ENCODE assay signal across 14 cellular contexts in genomic region chr13:99357920-99358319, GRCh38. TPM values are rescaled to one million over a fixed set of nuclear protein-coding genes. Genes with fewer than 3 reads are reported as not detected.
A peak's percentile ranks its signal among the peaks of the same experiment; 100 is the strongest.
DNase-seq lines count a peak whose midpoint lies in the region; ATAC-seq lines count a peak whose summit lies in the region.
"Had no signal": no experiment of that assay in that cellular context is flagged by ENCODE, and none has a peak within 500 bp of the region (broad histone marks: within the 10 kb centered on the region; RNA-seq: fewer than 3 reads in every experiment).

No MANE protein-coding gene starts in this region.

- intact Hi-C loops in activated CD4-positive, alpha-beta T cell treated with anti-CD3 and anti-CD28 coated beads for 36 hours (cut with DNase I, micrococcal nuclease) = loop anchor here (1.0 to 10.0 kb wide), 22 partner anchors 8 to 1037 kb away; partner anchors contain the start of genes GPR183 (in 2 of the 2), STK24 (in 1 of the 2) and UBAC2 (in 1 of the 2)
- intact Hi-C loops in dendritic cell treated with granulocyte-macrophage colony-stimulating factor and Interleukin-4, amounts not matched to agents 40 ng/mL and 50 ng/mL, for 4 days (cut with micrococcal nuclease) = loop anchor here (5.0 kb wide), 1 partner anchor 36 kb away; no protein-coding TSS in a partner anchor

- CTCF ChIA-PET in activated CD4-positive, alpha-beta T cell treated with anti-CD3 and anti-CD28 coated beads for 36 hours (lab: Charles Lee) = interaction anchor here (0.5 to 2.6 kb wide), 12 partner anchors 13 to 88 kb away, joined by 3 to 17 read pairs (median 4); partner anchors contain the start of gene GPR183

- POLR2A ChIA-PET in activated CD4-positive, alpha-beta T cell treated with anti-CD3 and anti-CD28 coated beads for 36 hours (lab: Charles Lee) = interaction anchor here (0.6 to 3.6 kb wide), 11 partner anchors 23 to 139 kb away, joined by 3 to 19 read pairs (median 5); partner anchors contain the start of gene GPR183

- peak overlapping the region in 15 of 21 experiments; percentile 36 to 89 (median 77) for H3K27ac ChIP-seq in skin epidermis
- H3K27ac ChIP-seq: 22Rv1 had no signal

- H3K4me3 ChIP-seq in skin epidermis = no peak overlapping the region
- H3K4me3 ChIP-seq: thoracic aorta had no signal

- H3K27me3 Mint-ChIP-seq in activated CD4-positive, alpha-beta T cell treated with anti-CD3 and anti-CD28 coated beads for 36 hours = no peaks in the 10 kb centered on the region
- H3K27me3 Mint-ChIP-seq in T-helper 1 cell treated with Interleukin-12 subunit alpha and Interleukin-12 subunit beta and Interleukin-4 antibody, amounts not matched to agents 30 μg/mL and 1 μg/mL, for 36 hours (ENCODE audit: low read depth) = no peaks in the 10 kb centered on the region
- H3K27me3 Mint-ChIP-seq in dendritic cell treated with granulocyte-macrophage colony-stimulating factor and Interleukin-4, amounts not matched to agents 40 ng/mL and 50 ng/mL, for 4 days = no peaks in the 10 kb centered on the region

- peak; percentile 56 for DNase-seq in activated CD4-positive, alpha-beta T cell treated with anti-CD3 and anti-CD28 coated beads for 36 hours
- no peak for DNase-seq in activated CD4-positive, alpha-beta T cell treated with anti-CD3 and anti-CD28 coated beads for 1 hour
- no peak for DNase-seq in kidney tubule cell (ENCODE audit: low spot score)
- no peak for DNase-seq in NCI-H345 (lab: John Stamatoyannopoulos, UW)
- DNase-seq: activated CD8-positive, alpha-beta memory T cell treated with anti-CD3 and anti-CD28 coated beads, Interleukin-2, amount 50 U/mL, for 4 hours; GOT3 had no signal

- peak; percentile 19 for ATAC-seq in activated CD4-positive, alpha-beta T cell treated with anti-CD3 and anti-CD28 coated beads for 36 hours
- no peak for ATAC-seq in HG03025 (IDR thresholded peaks at IDR 0.05; ENCODE audit: low FRiP score, unreplicated experiment)

- H3K27ac Mint-ChIP-seq in activated CD4-positive, alpha-beta T cell treated with anti-CD3 and anti-CD28 coated beads for 36 hours = peak overlapping the region; percentile 92
- H3K27ac Mint-ChIP-seq in T-helper 1 cell treated with Interleukin-12 subunit alpha and Interleukin-12 subunit beta and Interleukin-4 antibody, amounts not matched to agents 30 μg/mL and 1 μg/mL, for 36 hours = peak overlapping the region; percentile 97
- H3K27ac Mint-ChIP-seq in dendritic cell treated with granulocyte-macrophage colony-stimulating factor and Interleukin-4, amounts not matched to agents 40 ng/mL and 50 ng/mL, for 4 days = peak overlapping the region; percentile 3

- peaks cover 97% of the 10 kb centered on the region for H3K4me1 Mint-ChIP-seq in activated CD4-positive, alpha-beta T cell treated with anti-CD3 and anti-CD28 coated beads for 36 hours
- peaks cover 80% of the 10 kb centered on the region for H3K4me1 Mint-ChIP-seq in T-helper 1 cell treated with Interleukin-12 subunit alpha and Interleukin-12 subunit beta and Interleukin-4 antibody, amounts not matched to agents 30 μg/mL and 1 μg/mL, for 36 hours (ENCODE audit: low read depth)
- peaks cover 62% of the 10 kb centered on the region for H3K4me1 Mint-ChIP-seq in dendritic cell treated with granulocyte-macrophage colony-stimulating factor and Interleukin-4, amounts not matched to agents 40 ng/mL and 50 ng/mL, for 4 days (ENCODE audit: low read depth)

- H3K4me3 Mint-ChIP-seq in activated CD4-positive, alpha-beta T cell treated with anti-CD3 and anti-CD28 coated beads for 36 hours = peak overlapping the region; percentile 54
- H3K4me3 Mint-ChIP-seq in T-helper 1 cell treated with Interleukin-12 subunit alpha and Interleukin-12 subunit beta and Interleukin-4 antibody, amounts not matched to agents 30 μg/mL and 1 μg/mL, for 36 hours = no peak overlapping the region
- no peak overlapping the region for H3K4me3 Mint-ChIP-seq in dendritic cell treated with granulocyte-macrophage colony-stimulating factor and Interleukin-4, amounts not matched to agents 40 ng/mL and 50 ng/mL, for 4 days

- H3K36me3 Mint-ChIP-seq in activated CD4-positive, alpha-beta T cell treated with anti-CD3 and anti-CD28 coated beads for 36 hours (ENCODE audit: low read depth) = peaks cover 66% of the 10 kb centered on the region
- peaks cover 50% of the 10 kb centered on the region for H3K36me3 Mint-ChIP-seq in T-helper 1 cell treated with Interleukin-12 subunit alpha and Interleukin-12 subunit beta and Interleukin-4 antibody, amounts not matched to agents 30 μg/mL and 1 μg/mL, for 36 hours (ENCODE audit: low read depth)
- H3K36me3 Mint-ChIP-seq in dendritic cell treated with granulocyte-macrophage colony-stimulating factor and Interleukin-4, amounts not matched to agents 40 ng/mL and 50 ng/mL, for 4 days (ENCODE audit: low read depth) = peaks cover 70% of the 10 kb centered on the region

- H3K9me3 Mint-ChIP-seq in activated CD4-positive, alpha-beta T cell treated with anti-CD3 and anti-CD28 coated beads for 36 hours (ENCODE audit: low read depth) = no peaks in the 10 kb centered on the region
- H3K9me3 Mint-ChIP-seq in T-helper 1 cell treated with Interleukin-12 subunit alpha and Interleukin-12 subunit beta and Interleukin-4 antibody, amounts not matched to agents 30 μg/mL and 1 μg/mL, for 36 hours = no peaks in the 10 kb centered on the region
- H3K9me3 Mint-ChIP-seq in dendritic cell treated with granulocyte-macrophage colony-stimulating factor and Interleukin-4, amounts not matched to agents 40 ng/mL and 50 ng/mL, for 4 days = no peaks in the 10 kb centered on the region

RNA-seq across cellular contexts. Expression of gene GPR183, which starts 50.7 kb away (rescaled TPM):
- 10 to 100 TPM; 50.3 to 51.9 TPM for total RNA-seq in activated CD4-positive, alpha-beta T cell treated with anti-CD3 and anti-CD28 coated beads for 36 hours
- total RNA-seq: bronchial epithelial cell, OCI-LY7 had no signal

Comparison
In these comparisons a context has a peak if more than half of its experiments do, and no peak if none do; other contexts are left out.
1. H3K27ac Mint-ChIP-seq: peak in every context shown above with its lines; median percentile 97 in T-helper 1 cell treated with Interleukin-12 subunit alpha and Interleukin-12 subunit beta and Interleukin-4 antibody, amounts not matched to agents 30 μg/mL and 1 μg/mL, for 36 hours; 92 in activated CD4-positive, alpha-beta T cell treated with anti-CD3 and anti-CD28 coated beads for 36 hours; 3 in dendritic cell treated with granulocyte-macrophage colony-stimulating factor and Interleukin-4, amounts not matched to agents 40 ng/mL and 50 ng/mL, for 4 days.